Comparison of ENCODE assay signal across 24 cellular contexts in the genomic region with DNA sequence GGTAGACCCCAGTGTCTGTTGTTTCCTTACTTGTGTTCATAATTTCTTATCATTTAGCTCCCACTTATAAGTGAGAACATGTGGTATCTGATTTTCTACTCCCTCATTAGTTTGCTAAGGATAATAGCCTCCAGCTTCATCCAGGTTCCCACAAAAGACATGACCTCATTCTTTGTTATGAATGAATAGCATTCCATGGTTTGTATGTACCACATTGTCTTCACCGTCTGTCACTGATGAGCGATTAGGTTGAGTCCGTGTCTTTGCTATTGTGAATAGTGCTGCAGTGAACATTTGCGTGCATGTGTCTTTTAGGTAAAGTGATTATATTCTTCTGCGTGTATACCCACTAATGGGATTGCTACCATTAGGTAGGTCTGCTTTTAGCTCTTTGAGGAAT.
DNase-seq lines count a peak whose midpoint lies in the region; ATAC-seq, FAIRE-seq and TF ChIP-seq lines count a peak whose summit lies in the region.
"Had no signal": no experiment of that assay in that cellular context is flagged by ENCODE, and none has a peak within 500 bp of the region (broad histone marks: within the 10 kb centered on the region; RNA-seq: fewer than 3 reads in every experiment).

No MANE protein-coding gene starts in this region.

- H3K36me3 ChIP-seq in brain microvascular endothelial cell (replicated peaks), result no peaks in the 10 kb centered on the region
- no peaks in the 10 kb centered on the region for H3K36me3 ChIP-seq in MM.1S (replicated peaks; ENCODE audit: insufficient read depth, low read length)
- H3K36me3 ChIP-seq: cardiac muscle cell, suprapubic skin, vagina had no signal

- in situ Hi-C loops in brain microvascular endothelial cell (cut with HindIII; ENCODE audit: low pct_ligation_motif_present, low sequenced_read_pairs), result no loop called here

- H2AFZ ChIP-seq in MM.1S (ENCODE audit: low read length), result no peak overlapping the region

- H3K9me3 ChIP-seq in MM.1S (replicated peaks; ENCODE audit: insufficient read depth, low read length), result no peaks in the 10 kb centered on the region
- H3K9me3 ChIP-seq: suprapubic skin, vagina had no signal

- no peaks in the 10 kb centered on the region for H3K36me3 Mint-ChIP-seq in stimulated activated memory B cell treated with anti-CD40 and anti-IgM and Interleukin-4, amounts not matched to agents 10 μg/mL and 1 μg/mL and 100 μg/mL, for 72 hours
- H3K36me3 Mint-ChIP-seq: CD14-positive monocyte, WTC11 had no signal

- H3K79me2 ChIP-seq in MM.1S (ENCODE audit: low read length), result no peaks in the 10 kb centered on the region

- DNase-seq in GM18507 (ENCODE audit: extremely low spot score, insufficient read length, low read depth) (no peak), NCI-H226 (peak; percentile 46), brain microvascular endothelial cell (peak; percentile 20), myocyte (ENCODE audit: low read depth) (peak; percentile 74), ureter (ENCODE audit: low spot score) (no peak), MM.1S (no peak)
- DNase-seq: activated CD4-positive, alpha-beta T cell treated with anti-CD3 and anti-CD28 coated beads, Interleukin-2, amount 50 U/mL, for 48 hours; activated CD8-positive, alpha-beta memory T cell treated with anti-CD3 and anti-CD28 coated beads, Interleukin-2, amount 50 U/mL, for 48 hours; dermis blood vessel endothelial cell; GDM1; KBM-7; MV-4-11; NCI-H446 had no signal

- no peaks in the 10 kb centered on the region for H3K27me3 Mint-ChIP-seq in stimulated activated memory B cell treated with anti-CD40 and anti-IgM and Interleukin-4, amounts not matched to agents 10 μg/mL and 1 μg/mL and 100 μg/mL, for 72 hours
- H3K27me3 Mint-ChIP-seq: progenitor cell of endocrine pancreas had no signal

- no peak overlapping the region for H3K4me2 ChIP-seq in MM.1S (ENCODE audit: low read depth, low read length)

- TF ChIP-seq CTCF in brain microvascular endothelial cell (IDR thresholded peaks at IDR 0.05; ENCODE audit: low read depth, low read length, missing control alignments) (no peak), MM.1S (IDR thresholded peaks at IDR 0.05; ENCODE audit: low read length) (no peak)

- H3K4me3 ChIP-seq in brain microvascular endothelial cell (ENCODE audit: low read depth, low read length) (no peak overlapping the region), MM.1S (ENCODE audit: low read length) (no peak overlapping the region)
- H3K4me3 ChIP-seq: cardiac muscle cell, suprapubic skin, vagina had no signal

- ATAC-seq in stimulated activated memory B cell treated with anti-CD40 and anti-IgM and Interleukin-4, amounts not matched to agents 10 μg/mL and 1 μg/mL and 100 μg/mL, for 72 hours, result no peak
- ATAC-seq: WTC11 had no signal

- H3K9me3 Mint-ChIP-seq in stimulated activated memory B cell treated with anti-CD40 and anti-IgM and Interleukin-4, amounts not matched to agents 10 μg/mL and 1 μg/mL and 100 μg/mL, for 72 hours, result peaks cover 4% of the 10 kb centered on the region
- H3K9me3 Mint-ChIP-seq: neural crest cell had no signal

- H3K27me3 ChIP-seq in brain microvascular endothelial cell (replicated peaks), result no peaks in the 10 kb centered on the region
- no peaks in the 10 kb centered on the region for H3K27me3 ChIP-seq in MM.1S (replicated peaks; ENCODE audit: insufficient read depth, low read length)
- H3K27me3 ChIP-seq: cardiac muscle cell, suprapubic skin, vagina had no signal

- H4K20me1 ChIP-seq in MM.1S (ENCODE audit: insufficient read depth, low read length), result no peaks in the 10 kb centered on the region

- H3K9me2 ChIP-seq in MM.1S (replicated peaks; ENCODE audit: insufficient read depth, low read length), result no peaks in the 10 kb centered on the region

- H3K9ac ChIP-seq in MM.1S (ENCODE audit: low read length), result no peak overlapping the region

- no peak overlapping the region for H3K4me3 Mint-ChIP-seq in stimulated activated memory B cell treated with anti-CD40 and anti-IgM and Interleukin-4, amounts not matched to agents 10 μg/mL and 1 μg/mL and 100 μg/mL, for 72 hours
- H3K4me3 Mint-ChIP-seq: CD14-positive monocyte, neural crest cell, WTC11 had no signal

- H3K4me1 Mint-ChIP-seq in stimulated activated memory B cell treated with anti-CD40 and anti-IgM and Interleukin-4, amounts not matched to agents 10 μg/mL and 1 μg/mL and 100 μg/mL, for 72 hours, result no peaks in the 10 kb centered on the region
- H3K4me1 Mint-ChIP-seq: CD14-positive monocyte had no signal

- FAIRE-seq in GM18507 (lab: Jason Lieb, UNC), result peak; percentile 42
- FAIRE-seq: D721Med, endothelial cell of umbilical vein had no signal

- H3K27ac Mint-ChIP-seq in stimulated activated memory B cell treated with anti-CD40 and anti-IgM and Interleukin-4, amounts not matched to agents 10 μg/mL and 1 μg/mL and 100 μg/mL, for 72 hours, result no peak overlapping the region
- H3K27ac Mint-ChIP-seq: activated T-helper 2 cell treated with anti-CD3 and anti-CD28 coated beads, Interferon-gamma antibody, Interleukin-2, Interleukin-4, amounts not matched to agents 10 μg/mL and 5 μg/mL and 100 μg/mL, durations not matched to agents 14 hours and 24 hours and 36 hours; CD14-positive monocyte; progenitor cell of endocrine pancreas; WTC11 had no signal

- no peak overlapping the region for H3K27ac ChIP-seq in brain microvascular endothelial cell
- H3K27ac ChIP-seq in MM.1S (ENCODE audit: low read length), result no peak overlapping the region
- H3K27ac ChIP-seq: cardiac muscle cell, suprapubic skin, vagina had no signal

- no peaks in the 10 kb centered on the region for H3K4me1 ChIP-seq in MM.1S (ENCODE audit: low read length)
- H3K4me1 ChIP-seq: suprapubic skin, vagina had no signal

- no peaks in the 10 kb centered on the region for H3F3A ChIP-seq in MM.1S (ENCODE audit: insufficient read depth, low read length)

Comparison
In these comparisons a context has a peak if more than half of its experiments do, and no peak if none do; other contexts are left out.
1. DNase-seq: peak in NCI-H226 (single experiment), brain microvascular endothelial cell (single experiment) and myocyte (single experiment); none in GM18507 (single experiment), ureter (single experiment) and MM.1S (single experiment).